Comparison of ENCODE assay signal across 12 cellular contexts in genomic region chr11:30326114-30326783, GRCh38. TPM values are rescaled to one million over a fixed set of nuclear protein-coding genes. Genes with fewer than 3 reads are reported as not detected.
A peak's percentile ranks its signal among the peaks of the same experiment; 100 is the strongest.
DNase-seq lines count a peak whose midpoint lies in the region; ATAC-seq, FAIRE-seq and TF ChIP-seq lines count a peak whose summit lies in the region.
"Had no signal": no experiment of that assay in that cellular context is flagged by ENCODE, and none has a peak within 500 bp of the region (broad histone marks: within the 10 kb centered on the region; RNA-seq: fewer than 3 reads in every experiment).

No MANE protein-coding gene starts in this region.

- H3K27me3 ChIP-seq in K562 (ENCODE audit: control insufficient read depth in 2 of 2, insufficient read depth in 2 of 2, low read length in 2 of 2) (no peaks in the 10 kb centered on the region), parathyroid adenoma (ENCODE audit: control insufficient read depth, insufficient read depth, low read length) (no peaks in the 10 kb centered on the region)

- H2AFZ ChIP-seq in OCI-LY7 (ENCODE audit: low read length) (no peak overlapping the region), K562 (ENCODE audit: low read depth, low read length) (no peak overlapping the region), parathyroid adenoma (no peak overlapping the region)

- TF ChIP-seq CTCF in OCI-LY7 (conservative IDR thresholded peaks at IDR 0.05; ENCODE audit: low read length) (no peak), K562 (IDR thresholded peaks at IDR 0.05 in 2 of 3, conservative IDR thresholded peaks at IDR 0.05 in 1 of 3; ENCODE audit: insufficient read depth in 2 of 3, low read depth in 1 of 3, low read length in 3 of 3) (no peak), parathyroid adenoma (IDR thresholded peaks at IDR 0.05) (no peak)

- 71% methylated on average over 2 of the region's 2 CpGs for WGBS in K562 (ENCODE audit: insufficient coverage, low coverage, missing lambda C conversion rate)

- H3K27ac Mint-ChIP-seq in activated CD4-positive, alpha-beta T cell treated with anti-CD3 and anti-CD28 coated beads for 36 hours: peak overlapping the region; percentile 84

- H3K27me3 Mint-ChIP-seq in activated CD4-positive, alpha-beta T cell treated with anti-CD3 and anti-CD28 coated beads for 36 hours: no peaks in the 10 kb centered on the region

- peaks cover 63% of the 10 kb centered on the region for H3K4me1 Mint-ChIP-seq in activated CD4-positive, alpha-beta T cell treated with anti-CD3 and anti-CD28 coated beads for 36 hours

- peak overlapping the region; percentile 13 for H3K4me3 Mint-ChIP-seq in activated CD4-positive, alpha-beta T cell treated with anti-CD3 and anti-CD28 coated beads for 36 hours

- H3K27ac ChIP-seq in OCI-LY7 (ENCODE audit: low read depth, low read length, poor library complexity, severe bottlenecking) (peak overlapping the region; percentile 76), K562 (ENCODE audit: extremely low read depth, low read depth, low read length) (no peak overlapping the region), parathyroid adenoma (peak overlapping the region; percentile 32)

- TF ChIP-seq EP300 in K562 (IDR thresholded peaks at IDR 0.05; ENCODE audit: low read length): no peak

- peaks cover 83% of the 10 kb centered on the region for H3K79me2 ChIP-seq in OCI-LY7 (ENCODE audit: insufficient read depth, low read depth, low read length)
- peaks cover 81% of the 10 kb centered on the region for H3K79me2 ChIP-seq in K562 (ENCODE audit: control insufficient read depth, insufficient read depth, low read length)
- peaks cover 5% of the 10 kb centered on the region for H3K79me2 ChIP-seq in parathyroid adenoma

- no peak for TF ChIP-seq POLR2A in K562 (conservative IDR thresholded peaks at IDR 0.05)

- H3K9ac ChIP-seq in K562 (ENCODE audit: insufficient read depth in 1 of 2, low read depth in 2 of 2, low read length in 2 of 2) (no peak overlapping the region), parathyroid adenoma (no peak overlapping the region)

- DNase-seq in activated CD4-positive, alpha-beta T cell treated with anti-CD3 and anti-CD28 coated beads for 36 hours: no peak
- no peak for DNase-seq in activated CD4-positive, alpha-beta T cell treated with anti-CD3 and anti-CD28 coated beads, Interleukin-2, amount 50 U/mL, for 48 hours
- DNase-seq in OCI-LY7 (ENCODE audit: low spot score) (no peak), K562 (ENCODE audit: extremely low read depth in 1 of 4, low spot score in 3 of 4) (no peak), cortex of kidney (lab: John Stamatoyannopoulos, UW) (no peak), foreskin melanocyte (no peak)
- DNase-seq: activated CD4-positive, alpha-beta T cell treated with anti-CD3 and anti-CD28 coated beads, Interleukin-2, amount 50 U/mL, for 4 hours; NCI-H1105; occipital lobe had no signal

- peaks cover 62% of the 10 kb centered on the region for H3K36me3 ChIP-seq in OCI-LY7 (ENCODE audit: insufficient read depth, low read length)
- peaks cover 40% of the 10 kb centered on the region for H3K36me3 ChIP-seq in K562 (ENCODE audit: control insufficient read depth, insufficient read depth, low read length)
- H3K36me3 ChIP-seq in parathyroid adenoma (ENCODE audit: control insufficient read depth, insufficient read depth, low read length): no peaks in the 10 kb centered on the region

- in situ Hi-C loops in K562 (cut with MboI): no loop called here

- intact Hi-C loops in activated CD4-positive, alpha-beta T cell treated with anti-CD3 and anti-CD28 coated beads for 36 hours (cut with DNase I, micrococcal nuclease): loop anchor here (10.0 kb wide), 3 partner anchors 1039 to 1769 kb away; partner anchors contain the start of genes DCDC1 (in 1 of the 2), DNAJC24 (in 1 of the 2) and RCN1 (in 1 of the 2)
- intact Hi-C loops in OCI-LY7 (cut with micrococcal nuclease; ENCODE audit: unreplicated experiment): no loop called here
- intact Hi-C loops in K562 (cut with micrococcal nuclease): loop anchor here (10.0 kb wide), 1 partner anchor 181 kb away; no protein-coding TSS in a partner anchor

- H3K4me2 ChIP-seq in OCI-LY7 (ENCODE audit: low read length) (peak overlapping the region; percentile 98), K562 (ENCODE audit: insufficient read depth, low read length) (no peak overlapping the region), parathyroid adenoma (ENCODE audit: low read length) (no peak overlapping the region)

- H3K9me3 Mint-ChIP-seq in activated CD4-positive, alpha-beta T cell treated with anti-CD3 and anti-CD28 coated beads for 36 hours (ENCODE audit: low read depth): no peaks in the 10 kb centered on the region

- H3K9me2 ChIP-seq in OCI-LY7 (ENCODE audit: insufficient read depth, low read length): no peaks in the 10 kb centered on the region

- no peak for FAIRE-seq in K562 (lab: Jason Lieb, UNC)
- FAIRE-seq: urothelium cell line had no signal

- H3K9me1 ChIP-seq in K562 (ENCODE audit: control insufficient read depth, insufficient read depth, low read length): no peaks in the 10 kb centered on the region

- peaks cover 30% of the 10 kb centered on the region for H3K36me3 Mint-ChIP-seq in activated CD4-positive, alpha-beta T cell treated with anti-CD3 and anti-CD28 coated beads for 36 hours (ENCODE audit: low read depth)

- POLR2A ChIA-PET in activated CD4-positive, alpha-beta T cell treated with anti-CD3 and anti-CD28 coated beads for 36 hours (lab: Charles Lee): no interaction called here
- POLR2A ChIA-PET in OCI-LY7 (lab: Charles Lee): interaction anchor here (0.8 to 7.1 kb wide), 6 partner anchors 11 to 118 kb away, joined by 3 to 93 read pairs (median 4); no protein-coding TSS in a partner anchor
- POLR2A ChIA-PET in K562 (lab: Yijun Ruan, JAX): no interaction called here

- CTCF ChIA-PET in activated CD4-positive, alpha-beta T cell treated with anti-CD3 and anti-CD28 coated beads for 36 hours (lab: Charles Lee): interaction anchor here (1.0 kb wide), 2 partner anchors 19 kb away, joined by 3 read pairs; no protein-coding TSS in a partner anchor
- CTCF ChIA-PET in OCI-LY7 (lab: Charles Lee; ENCODE audit: unreplicated experiment): interaction anchor here (0.5 to 0.7 kb wide), 2 partner anchors 17 to 25 kb away, joined by 3 read pairs; no protein-coding TSS in a partner anchor
- CTCF ChIA-PET in K562 (lab: Yijun Ruan, JAX; ENCODE audit: low intra/inter-chr PET ratio): no interaction called here

- TF ChIP-seq RAD21 in K562 (CRISPR knock-in tag; conservative IDR thresholded peaks at IDR 0.05 in 1 of 2, IDR thresholded peaks at IDR 0.05 in 1 of 2): no peak

- peak overlapping the region; percentile 88 for H3K4me3 ChIP-seq in OCI-LY7 (ENCODE audit: low read depth, low read length, poor library complexity, severe bottlenecking)
- no peak overlapping the region for H3K4me3 ChIP-seq in K562
- H3K4me3 ChIP-seq in parathyroid adenoma (ENCODE audit: low read depth, low read length): no peak overlapping the region

- H4K20me1 ChIP-seq in OCI-LY7 (ENCODE audit: insufficient read depth, low read length): peaks cover 17% of the 10 kb centered on the region; the same call in 1 of the 2 replicates
- H4K20me1 ChIP-seq in K562 (replicated peaks; ENCODE audit: control insufficient read depth, insufficient read depth, low read length): no peaks in the 10 kb centered on the region

- BruUV-seq in OCI-LY7 (replicated peaks; lab: Mats Ljungman, UMichigan) (no TSS peak), K562 (replicated peaks; lab: Mats Ljungman, UMichigan) (no TSS peak)

- ATAC-seq in activated CD4-positive, alpha-beta T cell treated with anti-CD3 and anti-CD28 coated beads for 36 hours: no peak
- no peak for ATAC-seq in K562
- no peak for ATAC-seq in GM21381 (IDR thresholded peaks at IDR 0.05; ENCODE audit: unreplicated experiment)

- peaks cover 82% of the 10 kb centered on the region for H3K4me1 ChIP-seq in OCI-LY7 (ENCODE audit: insufficient read depth, low read length, poor library complexity, severe bottlenecking)
- H3K4me1 ChIP-seq in K562 (replicated peaks in 1 of 2; ENCODE audit: control insufficient read depth in 2 of 2, insufficient read depth in 2 of 2, low read length in 2 of 2): peaks cover 5 to 9% of the 10 kb centered on the region in 2 experiments; a peak in 4 of 5 replicates
- peaks cover 10% of the 10 kb centered on the region for H3K4me1 ChIP-seq in parathyroid adenoma

- H3K9me3 ChIP-seq in OCI-LY7 (ENCODE audit: low read length) (no peaks in the 10 kb centered on the region), K562 (replicated peaks; ENCODE audit: control insufficient read depth, insufficient read depth, low read depth, low read length) (no peaks in the 10 kb centered on the region), parathyroid adenoma (ENCODE audit: control insufficient read depth, low read length) (no peaks in the 10 kb centered on the region)

TF ChIP-seq in K562, 482 proteins besides CTCF, POLR2A, EP300 and RAD21:
- no peak for TF ChIP-seq SMARCA4 (IDR thresholded peaks at IDR 0.05)
- TF ChIP-seq RFX1 (IDR thresholded peaks at IDR 0.05): peak; percentile 48; the same call in 1 of the 2 replicates
- TF ChIP-seq TRIM24 (IDR thresholded peaks at IDR 0.05): no peak

RNA-seq across cellular contexts. Expression of gene ARL14EP, which starts 3.3 kb away (rescaled TPM):
- total RNA-seq in activated CD4-positive, alpha-beta T cell treated with anti-CD3 and anti-CD28 coated beads for 36 hours: 10 to 100 TPM; 34.8 to 51.8 TPM
- total RNA-seq in OCI-LY7 (2014; rRNA removed; shearing (Covaris generic)): 30.9 and 37.8 TPM in 2 replicates
- total RNA-seq in OCI-LY7 (2022) (51.5 and 57.1 TPM in 2 replicates), K562 (2014; rRNA removed) (11.4 and 11.6 TPM in 2 replicates), K562 (2014; rRNA removed; fragmentation: Illumina TruSeq; extraction: Trizol) (25.9 and 32.6 TPM in 2 replicates), K562 (2015; rRNA removed; fragmentation: Illumina TruSeq; extraction: Trizol) (21.7 and 23.0 TPM in 2 replicates), K562 (2021) (21.6 and 23.8 TPM in 2 replicates)
- 21.2 and 62.0 TPM in 2 replicates for total RNA-seq in K562 (2011; cell fraction: chromatin; rRNA removed; ENCODE audit: low replicate concordance)
- total RNA-seq in K562 (2011; cell fraction: nucleolus; rRNA removed): 8.0 and 10.8 TPM in 2 replicates
- 25.5 and 34.0 TPM in 2 replicates for total RNA-seq in K562 (2011; cell fraction: nucleoplasm; rRNA removed)
- polyA plus RNA-seq in K562 (2011; rRNA removed) (28.5 and 38.1 TPM in 2 replicates), K562 (2014; fragmentation: Illumina TruSeq; extraction: Trizol) (27.4 and 37.4 TPM in 2 replicates), K562 (2014; fragmentation: Nextera tagmentation; extraction: Ambion mirVana) (10 to 100 TPM; 37.8 to 42.7 TPM), K562 (2014; rRNA removed) (13.1 and 16.4 TPM in 2 replicates)
- polyA plus RNA-seq in K562 (2011; cell fraction: cytosol; rRNA removed): 3.9 and 10.5 TPM in 2 replicates
- polyA plus RNA-seq in K562 (2011; cell fraction: nucleus; rRNA removed): 10.4 and 18.5 TPM in 2 replicates
- polyA plus RNA-seq in K562 (2012): 17.9 and 30.3 TPM in 2 replicates
- 29.2 and 36.0 TPM in 2 replicates for polyA minus RNA-seq in K562 (2011; rRNA and poly(A)+ RNA removed)
- 9.1 and 11.8 TPM in 2 replicates for polyA minus RNA-seq in K562 (2011; cell fraction: cytosol; rRNA and poly(A)+ RNA removed)
- 14.7 and 30.9 TPM in 2 replicates for polyA minus RNA-seq in K562 (2011; cell fraction: nucleus; rRNA and poly(A)+ RNA removed)
